Comparison of ENCODE assay signal across 11 cellular contexts in genomic region chr17:4444782-4445473, GRCh38. TPM values are rescaled to one million over a fixed set of nuclear protein-coding genes. Genes with fewer than 3 reads are reported as not detected.
DNase-seq lines count a peak whose midpoint lies in the region; ATAC-seq and TF ChIP-seq lines count a peak whose summit lies in the region.
"Had no signal": no experiment of that assay in that cellular context is flagged by ENCODE, and none has a peak within 500 bp of the region (broad histone marks: within the 10 kb centered on the region; RNA-seq: fewer than 3 reads in every experiment).

No MANE protein-coding gene starts in this region.

- H3K27me3 ChIP-seq in Peyer's patch = no peaks in the 10 kb centered on the region
- H3K27me3 ChIP-seq in prostate gland (replicated peaks; ENCODE audit: insufficient read depth) = no peaks in the 10 kb centered on the region

- H3K9me3 Mint-ChIP-seq in mesothelial cell of epicardium = no peaks in the 10 kb centered on the region

- ATAC-seq in HG02884 (IDR thresholded peaks at IDR 0.05; ENCODE audit: unreplicated experiment) = no peak

- no peak overlapping the region for H3K27ac Mint-ChIP-seq in mesothelial cell of epicardium
- H3K27ac Mint-ChIP-seq: activated naive CD8-positive, alpha-beta T cell had no signal

- H3K27ac ChIP-seq in Peyer's patch (no peak overlapping the region), prostate gland (no peak overlapping the region)

- intact Hi-C loops in prostate gland (cut with DNase I) = no loop called here

- H3K27me3 Mint-ChIP-seq in mesothelial cell of epicardium (ENCODE audit: low read depth) = peaks cover 16% of the 10 kb centered on the region
- H3K27me3 Mint-ChIP-seq: activated naive CD8-positive, alpha-beta T cell had no signal

- H3K36me3 Mint-ChIP-seq in mesothelial cell of epicardium = no peaks in the 10 kb centered on the region

- H3K4me3 Mint-ChIP-seq in mesothelial cell of epicardium = no peak overlapping the region
- H3K4me3 Mint-ChIP-seq: activated naive CD8-positive, alpha-beta T cell had no signal

- TF ChIP-seq CTCF in Peyer's patch (IDR thresholded peaks at IDR 0.05) = no peak
- no peak for TF ChIP-seq CTCF in prostate gland (IDR thresholded peaks at IDR 0.05)
- no peak for TF ChIP-seq CTCF in mesothelial cell of epicardium (IDR thresholded peaks at IDR 0.05; ENCODE audit: unreplicated experiment)

- DNase-seq in H4 (ENCODE audit: low spot score) = peak; percentile 73
- peak in 2 of 3 donors; percentile 79 to 88 for DNase-seq in Peyer's patch
- peak; percentile 93 for DNase-seq in glomerular visceral epithelial cell (ENCODE audit: extremely low spot score)
- DNase-seq in prostate gland (ENCODE audit: low spot score) = peak; percentile 50
- no peak for DNase-seq in mesothelial cell of epicardium (ENCODE audit: low spot score in 2 of 2, unreplicated experiment in 2 of 2)
- no peak for DNase-seq in dedifferentiated amniotic fluid mesenchymal stem cell (ENCODE audit: extremely low spot score)
- DNase-seq in activated T-cell treated with anti-CD3 and anti-CD28 coated beads, Interleukin-2, amount 50 U/mL, for 1 hour = no peak
- DNase-seq: activated CD4-positive, CD25-positive, alpha-beta regulatory T cell had no signal

- H3K4me1 Mint-ChIP-seq in mesothelial cell of epicardium = peaks cover 19% of the 10 kb centered on the region

- H3K9me3 ChIP-seq in Peyer's patch (no peaks in the 10 kb centered on the region), prostate gland (no peaks in the 10 kb centered on the region)

- TF ChIP-seq POLR2A in Peyer's patch (IDR thresholded peaks at IDR 0.05) = no peak
- no peak for TF ChIP-seq POLR2A in prostate gland (IDR thresholded peaks at IDR 0.05)

- WGBS in prostate gland = 75% methylated on average over 18 of the region's 18 CpGs

- no peaks in the 10 kb centered on the region for H3K36me3 ChIP-seq in Peyer's patch
- no peaks in the 10 kb centered on the region for H3K36me3 ChIP-seq in prostate gland

- H3K4me1 ChIP-seq in Peyer's patch (peaks cover 0 to 7% (median 0%) of the 10 kb centered on the region in 4 donors), prostate gland (replicated peaks) (no peaks in the 10 kb centered on the region)

- no peak overlapping the region for H3K4me3 ChIP-seq in Peyer's patch
- no peak overlapping the region for H3K4me3 ChIP-seq in prostate gland

RNA-seq across cellular contexts. Expression of gene SPNS3, which starts 11.2 kb away (rescaled TPM):
- total RNA-seq in H4 (2014; rRNA removed; shearing (Covaris generic)) = 0.04 and 0.08 TPM in 2 replicates
- 1 to 10 TPM in 2 of 4 donors, not detected in 2; 1.1 to 2.0 TPM for total RNA-seq in Peyer's patch
- under 1 TPM in 1 of 2 donors, not detected in 1; 0.50 TPM for total RNA-seq in prostate gland
- not detected in 3 replicates for total RNA-seq in mesothelial cell of epicardium
- total RNA-seq: skeletal muscle tissue had no signal

RNA-seq across cellular contexts. Expression of gene SPNS2, which starts 53.8 kb away (rescaled TPM):
- 0.06 and 0.52 TPM in 2 replicates for total RNA-seq in H4 (2014; rRNA removed; shearing (Covaris generic))
- total RNA-seq in Peyer's patch = 10 to 100 TPM; 12.4 to 81.0 (median 31.9) TPM
- total RNA-seq in prostate gland = 10 to 100 TPM in 1 of 2 donors, 1 to 10 TPM in 1; 6.6 to 14.0 TPM
- 12.2 to 13.7 TPM (median 13.2 TPM) in 3 replicates for total RNA-seq in mesothelial cell of epicardium

Comparison
In these comparisons a context has a peak if more than half of its experiments do, and no peak if none do; other contexts are left out.
1. DNase-seq: peak in H4 (single experiment), Peyer's patch (2 of 3), glomerular visceral epithelial cell (single experiment) and prostate gland (single experiment); none in mesothelial cell of epicardium (0 of 2), dedifferentiated amniotic fluid mesenchymal stem cell (single experiment) and activated T-cell treated with anti-CD3 and anti-CD28 coated beads, Interleukin-2, amount 50 U/mL, for 1 hour (single experiment).